ENCODE assay signal across 26 cellular contexts in genomic region chr20:63462244-63462643, GRCh38. TPM values are rescaled to one million over a fixed set of nuclear protein-coding genes. Genes with fewer than 3 reads are reported as not detected.
DNase-seq lines count a peak whose midpoint lies in the region; ATAC-seq and TF ChIP-seq lines count a peak whose summit lies in the region.
"Had no signal": no experiment of that assay in that cellular context is flagged by ENCODE, and none has a peak within 500 bp of the region (broad histone marks: within the 10 kb centered on the region; RNA-seq: fewer than 3 reads in every experiment).

No MANE protein-coding gene starts in this region.

- peaks cover 3% of the 10 kb centered on the region for H3K27me3 Mint-ChIP-seq in brain
- peaks cover 11% of the 10 kb centered on the region for H3K27me3 Mint-ChIP-seq in glutamatergic neuron (ENCODE audit: unreplicated experiment)

- no peak for ATAC-seq in heart right ventricle
- ATAC-seq: GM12878 had no signal

- H3K36me3 Mint-ChIP-seq in brain = no peaks in the 10 kb centered on the region
- no peaks in the 10 kb centered on the region for H3K36me3 Mint-ChIP-seq in glutamatergic neuron (ENCODE audit: unreplicated experiment)
- H3K36me3 Mint-ChIP-seq: CD14-positive monocyte; CD4-positive, alpha-beta memory T cell; CD4-positive, CD25-positive, alpha-beta regulatory T cell; CD8-positive, alpha-beta memory T cell had no signal

- intact Hi-C loops in heart right ventricle (cut with DNase I) = no loop called here

- H3K9me3 ChIP-seq in WERI-Rb-1 (ENCODE audit: severe bottlenecking) = no peaks in the 10 kb centered on the region
- no peaks in the 10 kb centered on the region for H3K9me3 ChIP-seq in heart right ventricle
- H3K9me3 ChIP-seq: BE2C, BLaER1 had no signal

- TF ChIP-seq CTCF in brain (conservative IDR thresholded peaks at IDR 0.05) (no peak), glutamatergic neuron (IDR thresholded peaks at IDR 0.05; ENCODE audit: partially characterized antibody, unreplicated experiment) (no peak), WERI-Rb-1 (IDR thresholded peaks at IDR 0.05; ENCODE audit: low read depth, low read length) (no peak), heart right ventricle (IDR thresholded peaks at IDR 0.05) (no peak)

- H3K9me3 Mint-ChIP-seq in brain (no peaks in the 10 kb centered on the region), glutamatergic neuron (ENCODE audit: unreplicated experiment) (peaks cover 9% of the 10 kb centered on the region)

- H3K36me3 ChIP-seq in WERI-Rb-1 = peaks cover 12% of the 10 kb centered on the region
- no peaks in the 10 kb centered on the region for H3K36me3 ChIP-seq in heart right ventricle
- H3K36me3 ChIP-seq: BE2C, BLaER1 had no signal

- H3K4me3 ChIP-seq in WERI-Rb-1 (ENCODE audit: low read depth, low read length) = no peak overlapping the region
- no peak overlapping the region for H3K4me3 ChIP-seq in heart right ventricle
- H3K4me3 ChIP-seq: BLaER1, GM12878 had no signal

- no peak for DNase-seq in glutamatergic neuron
- DNase-seq in putamen (ENCODE audit: low spot score) = peak; percentile 50
- DNase-seq in NCI-H226 = no peak
- DNase-seq in WERI-Rb-1 = no peak
- DNase-seq in stimulated activated CD4-positive, alpha-beta T cell treated with anti-CD3 and anti-CD28 coated beads, Interleukin-15, amount 100 ng/mL, for 24 hours = no peak
- no peak for DNase-seq in heart right ventricle
- DNase-seq: 8988T; ACHN; BE2C; C1 segment of cervical spinal cord; CD4-positive, alpha-beta memory T cell; CD4-positive, CD25-positive, alpha-beta regulatory T cell; CD8-positive, alpha-beta memory T cell; COR-L47; DMS 273 treated with DMSO at 0.1 percent for 48 hours; DMS153; DMS53; DMS79; DND-41; EL; GDM1 had no signal

- H3K4me1 Mint-ChIP-seq in brain (peaks cover 61% of the 10 kb centered on the region), glutamatergic neuron (ENCODE audit: low read depth, unreplicated experiment) (peaks cover 37% of the 10 kb centered on the region)
- H3K4me1 Mint-ChIP-seq: CD14-positive monocyte; CD4-positive, CD25-positive, alpha-beta regulatory T cell; CD8-positive, alpha-beta memory T cell had no signal

- H3K27ac ChIP-seq in WERI-Rb-1 = no peak overlapping the region
- H3K27ac ChIP-seq in heart right ventricle = no peak overlapping the region
- H3K27ac ChIP-seq: BLaER1 had no signal

- WGBS in heart right ventricle, 2 donors = 58 to 65% methylated on average over 2 of the region's 2 CpGs

- H3K4me3 Mint-ChIP-seq in brain (peak overlapping the region in 1 of 5 experiments; percentile 37), glutamatergic neuron (ENCODE audit: unreplicated experiment) (peak overlapping the region; percentile 69)
- H3K4me3 Mint-ChIP-seq: CD14-positive monocyte; CD4-positive, alpha-beta memory T cell; CD4-positive, CD25-positive, alpha-beta regulatory T cell; CD8-positive, alpha-beta memory T cell had no signal

- H3K27ac Mint-ChIP-seq in brain (peak overlapping the region in 3 of 5 experiments; percentile 55 to 88 (median 83)), glutamatergic neuron (ENCODE audit: unreplicated experiment) (no peak overlapping the region)
- H3K27ac Mint-ChIP-seq: CD14-positive monocyte; CD4-positive, CD25-positive, alpha-beta regulatory T cell; CD8-positive, alpha-beta memory T cell had no signal

- H3K27me3 ChIP-seq in WERI-Rb-1 (ENCODE audit: insufficient read depth, low read depth, severe bottlenecking) (no peaks in the 10 kb centered on the region), heart right ventricle (peaks cover 0 to 78% (median 52%) of the 10 kb centered on the region in 7 donors)

- peaks cover 0 to 8% (median 4%) of the 10 kb centered on the region in 9 donors for H3K4me1 ChIP-seq in heart right ventricle

RNA-seq across cellular contexts. Expression of gene KCNQ2, which starts 10.2 kb away (rescaled TPM):
- polyA plus RNA-seq in brain (ENCODE audit: insufficient read depth, low read depth, low replicate concordance) (100 TPM), heart right ventricle (under 1 TPM in 1 of 2 donors, not detected in 1; 0.03 TPM)
- total RNA-seq in glutamatergic neuron (ENCODE audit: unreplicated experiment) (354 TPM), heart right ventricle (1 to 10 TPM in 3 of 10 donors, under 1 TPM in 1, not detected in 6; 0.26 to 3.8 (median 1.9) TPM)
- total RNA-seq: CD4-positive, alpha-beta memory T cell; CD8-positive, alpha-beta memory T cell had no signal
- polyA plus RNA-seq: AG04450; CD14-positive monocyte; CD4-positive, alpha-beta memory T cell; CD8-positive, alpha-beta memory T cell had no signal

RNA-seq across cellular contexts. Expression of gene EEF1A2, which starts 36.6 kb away (rescaled TPM):
- polyA plus RNA-seq in brain (ENCODE audit: insufficient read depth, low read depth, low replicate concordance) (1,308 TPM), heart right ventricle (1,000 to 10,000 TPM in 1 of 2 donors, 100 to 1,000 TPM in 1; 881 to 1,465 TPM)
- total RNA-seq in glutamatergic neuron (ENCODE audit: unreplicated experiment) (55.3 TPM), heart right ventricle (1,000 to 10,000 TPM; 1,074 to 1,437 (median 1,307) TPM)
- polyA plus RNA-seq: CD14-positive monocyte; CD4-positive, alpha-beta memory T cell; GM12878 had no signal

RNA-seq across cellular contexts. Expression of gene PPDPF, which starts 58.3 kb away (rescaled TPM):
- 1,213 TPM for polyA plus RNA-seq in brain (ENCODE audit: insufficient read depth, low read depth, low replicate concordance)
- 293 TPM for total RNA-seq in glutamatergic neuron (ENCODE audit: unreplicated experiment)
- 100 to 1,000 TPM; 186 to 433 (median 269) TPM for total RNA-seq in heart right ventricle
- polyA plus RNA-seq in heart right ventricle = 100 to 1,000 TPM; 261 to 324 TPM

Comparison
In these comparisons a context has a peak if more than half of its experiments do, and no peak if none do; other contexts are left out.
1. RNA of gene KCNQ2, which starts 10.2 kb away (total RNA-seq): 354 TPM in glutamatergic neuron (single experiment); 0.26 to 3.8 TPM in heart right ventricle; every median in the first group is over 10 times any median in the second.
2. RNA of gene EEF1A2, which starts 36.6 kb away (total RNA-seq): 1,074 to 1,437 TPM in heart right ventricle; 55.3 TPM in glutamatergic neuron (single experiment); every median in the first group is over 10 times any median in the second.